ENCODE assay signal across 13 cellular contexts in the genomic region with DNA sequence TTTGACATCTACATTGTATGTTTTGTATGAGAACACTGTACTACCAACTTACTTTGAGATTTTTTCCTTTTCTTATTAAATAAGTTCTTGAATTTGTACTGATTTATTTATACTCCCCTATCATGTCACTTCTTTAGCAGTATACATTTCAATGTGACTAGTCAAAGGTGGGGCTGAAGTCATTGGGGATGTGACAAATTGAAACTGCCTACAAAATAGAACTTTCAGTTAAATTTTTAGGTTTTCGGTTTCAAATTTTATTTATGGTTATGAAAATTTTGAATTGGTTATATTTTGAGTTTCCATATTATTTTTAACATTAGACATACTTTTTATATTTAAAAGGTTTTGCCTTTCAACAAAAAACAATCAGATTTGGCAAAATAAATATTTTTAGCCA.
DNase-seq lines count a peak whose midpoint lies in the region; ATAC-seq, FAIRE-seq and TF ChIP-seq lines count a peak whose summit lies in the region.
"Had no signal": no experiment of that assay in that cellular context is flagged by ENCODE, and none has a peak within 500 bp of the region (broad histone marks: within the 10 kb centered on the region; RNA-seq: fewer than 3 reads in every experiment).

No MANE protein-coding gene starts in this region.

- FAIRE-seq in frontal cortex (lab: Jason Lieb, UNC): peak; percentile 82

- H3K36me3 ChIP-seq in thyroid gland: no peaks in the 10 kb centered on the region
- H3K36me3 ChIP-seq in CD8-positive, alpha-beta memory T cell (ENCODE audit: insufficient read depth, low read length): no peaks in the 10 kb centered on the region
- H3K36me3 ChIP-seq: thoracic aorta had no signal

- no peak overlapping the region for H3K27ac ChIP-seq in thyroid gland
- H3K27ac ChIP-seq in CD8-positive, alpha-beta memory T cell (ENCODE audit: low read depth, low read length): no peak overlapping the region
- H3K27ac ChIP-seq: hepatocyte, thoracic aorta had no signal

- no peaks in the 10 kb centered on the region for H3K27me3 ChIP-seq in thyroid gland
- no peaks in the 10 kb centered on the region for H3K27me3 ChIP-seq in CD8-positive, alpha-beta memory T cell (ENCODE audit: insufficient read depth, low read length, poor library complexity, severe bottlenecking)
- H3K27me3 ChIP-seq: hepatocyte had no signal

- no peaks in the 10 kb centered on the region for H3K36me3 Mint-ChIP-seq in CD8-positive, alpha-beta memory T cell
- H3K36me3 Mint-ChIP-seq: activated naive CD4-positive, alpha-beta T cell treated with anti-CD3 and anti-CD28 coated beads, Interleukin-2, amount 50 U/mL, for 24 hours had no signal

- H3K9me3 ChIP-seq in thyroid gland: no peaks in the 10 kb centered on the region
- H3K9me3 ChIP-seq in CD8-positive, alpha-beta memory T cell (ENCODE audit: low read length): no peaks in the 10 kb centered on the region
- H3K9me3 ChIP-seq: thoracic aorta had no signal

- no peaks in the 10 kb centered on the region for H3K9me3 Mint-ChIP-seq in CD8-positive, alpha-beta memory T cell
- H3K9me3 Mint-ChIP-seq: activated naive CD4-positive, alpha-beta T cell treated with anti-CD3 and anti-CD28 coated beads, Interleukin-2, amount 50 U/mL, for 24 hours had no signal

- no peaks in the 10 kb centered on the region for H3K27me3 Mint-ChIP-seq in CD8-positive, alpha-beta memory T cell
- H3K27me3 Mint-ChIP-seq: activated naive CD4-positive, alpha-beta T cell treated with anti-CD3 and anti-CD28 coated beads, Interleukin-2, amount 50 U/mL, for 24 hours had no signal

- peak; percentile 59 for ATAC-seq in GM18909 (IDR thresholded peaks at IDR 0.05; ENCODE audit: poor library complexity, unreplicated experiment)
- peak; percentile 51 for ATAC-seq in GM21619 (IDR thresholded peaks at IDR 0.05; ENCODE audit: unreplicated experiment)
- peak; percentile 44 for ATAC-seq in HG03097 (IDR thresholded peaks at IDR 0.05; ENCODE audit: low FRiP score, unreplicated experiment)
- ATAC-seq in left ventricle myocardium superior: no peak

- CTCF ChIA-PET in CD8-positive, alpha-beta memory T cell (lab: Charles Lee): no interaction called here

- peaks cover 5 to 6% (median 5%) of the 10 kb centered on the region in 3 donors for H3K4me1 Mint-ChIP-seq in CD8-positive, alpha-beta memory T cell

- TF ChIP-seq CTCF in thyroid gland (IDR thresholded peaks at IDR 0.05): no peak

- H3K4me1 ChIP-seq in thyroid gland: peaks cover 0 to 6% of the 10 kb centered on the region in 2 donors
- peaks cover 6% of the 10 kb centered on the region for H3K4me1 ChIP-seq in CD8-positive, alpha-beta memory T cell (ENCODE audit: insufficient read depth, low read length)

- no peak overlapping the region for H3K4me3 ChIP-seq in thyroid gland (replicated peaks in 1 of 3)
- no peak overlapping the region for H3K4me3 ChIP-seq in CD8-positive, alpha-beta memory T cell (ENCODE audit: low read length)
- H3K4me3 ChIP-seq: hepatocyte, smooth muscle cell, thoracic aorta had no signal

- no peak for DNase-seq in frontal cortex (ENCODE audit: low spot score in 2 of 2)
- no peak for DNase-seq in left ventricle myocardium superior
- no peak for DNase-seq in thyroid gland
- no peak for DNase-seq in NCI-H1092 (lab: John Stamatoyannopoulos, UW)
- DNase-seq in CD8-positive, alpha-beta memory T cell: no peak
- DNase-seq: occipital lobe had no signal

- intact Hi-C loops in left ventricle myocardium superior (cut with micrococcal nuclease) (no loop called here), thyroid gland (cut with DNase I) (no loop called here)

- TF ChIP-seq POLR2A in thyroid gland (IDR thresholded peaks at IDR 0.05): no peak

- 95% methylated on average over 1 of the region's 1 CpG for WGBS in thyroid gland, 2 donors

- no peak overlapping the region for H3K27ac Mint-ChIP-seq in CD8-positive, alpha-beta memory T cell
- H3K27ac Mint-ChIP-seq: activated naive CD4-positive, alpha-beta T cell treated with anti-CD3 and anti-CD28 coated beads, Interleukin-2, amount 50 U/mL, for 24 hours had no signal

- no peak overlapping the region for H3K4me3 Mint-ChIP-seq in CD8-positive, alpha-beta memory T cell
- H3K4me3 Mint-ChIP-seq: activated naive CD4-positive, alpha-beta T cell treated with anti-CD3 and anti-CD28 coated beads, Interleukin-2, amount 50 U/mL, for 24 hours had no signal

- POLR2A ChIA-PET in CD8-positive, alpha-beta memory T cell (lab: Charles Lee): no interaction called here
